In the genomic region with DNA sequence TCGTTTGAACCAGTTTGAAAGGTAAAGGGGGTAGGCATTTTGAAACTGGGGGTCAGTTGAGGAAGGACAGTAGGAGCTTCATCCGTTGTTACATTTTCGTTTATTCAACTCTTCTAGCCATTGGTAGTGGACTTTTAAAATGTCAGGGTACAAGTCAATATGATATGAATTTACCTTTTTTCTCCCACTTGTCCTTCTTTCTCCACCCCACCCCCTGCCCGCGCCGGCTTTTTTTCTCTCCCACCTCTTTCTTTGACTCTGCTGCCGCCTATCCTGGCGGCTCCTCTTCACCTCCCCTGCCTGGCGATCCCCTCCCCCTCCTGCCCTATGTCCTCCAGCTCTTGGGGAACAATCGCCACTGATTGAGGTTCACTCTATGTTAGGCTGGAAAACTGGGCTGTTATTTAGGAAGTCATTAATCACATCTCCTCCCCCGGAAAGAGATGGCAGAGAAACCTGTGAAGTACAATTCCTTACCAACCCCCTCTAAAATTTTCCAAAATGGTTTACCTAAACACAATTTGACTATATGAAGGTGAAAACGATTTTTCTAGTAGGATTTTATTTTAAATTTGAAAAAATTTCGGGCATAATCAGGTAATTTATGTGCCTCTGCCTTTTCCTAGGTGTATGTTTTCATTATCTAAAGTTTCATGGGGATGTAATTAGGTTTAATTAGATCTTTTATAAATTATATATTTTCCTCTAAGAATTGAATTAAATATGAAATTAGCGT, we compare ENCODE assay signal across 1 cellular context.
TF ChIP-seq lines count a peak whose summit lies in the region.

No MANE protein-coding gene starts in this region.

TF ChIP-seq in HepG2, 621 proteins besides CTCF, POLR2A, EP300 and RAD21 (continued from another document and continues in another):
- no peak for TF ChIP-seq ZZZ3 (CRISPR knock-in tag; IDR thresholded peaks at IDR 0.05; ENCODE audit: borderline replicate concordance)
- TF ChIP-seq AGO1 (IDR thresholded peaks at IDR 0.05; ENCODE audit: low read depth, low read length, poor library complexity, severe bottlenecking) = no peak
- TF ChIP-seq PRPF4 (IDR thresholded peaks at IDR 0.05; ENCODE audit: low read depth, low read length, poor library complexity, severe bottlenecking) = peak; percentile 84
- TF ChIP-seq MED13 (CRISPR knock-in tag; IDR thresholded peaks at IDR 0.05) = no peak
- TF ChIP-seq ZEB1 (IDR thresholded peaks at IDR 0.05; ENCODE audit: insufficient replicate concordance, low read depth) = no peak
- TF ChIP-seq ZNF607 (CRISPR knock-in tag; IDR thresholded peaks at IDR 0.05; ENCODE audit: borderline replicate concordance) = no peak
- no peak for TF ChIP-seq ZNF552 (CRISPR knock-in tag; IDR thresholded peaks at IDR 0.05; ENCODE audit: borderline replicate concordance)
- peak; percentile 22; the same call in 1 of the 2 replicates for TF ChIP-seq HDAC1 (CRISPR knock-in tag; IDR thresholded peaks at IDR 0.05)
- TF ChIP-seq, protein P1, sequence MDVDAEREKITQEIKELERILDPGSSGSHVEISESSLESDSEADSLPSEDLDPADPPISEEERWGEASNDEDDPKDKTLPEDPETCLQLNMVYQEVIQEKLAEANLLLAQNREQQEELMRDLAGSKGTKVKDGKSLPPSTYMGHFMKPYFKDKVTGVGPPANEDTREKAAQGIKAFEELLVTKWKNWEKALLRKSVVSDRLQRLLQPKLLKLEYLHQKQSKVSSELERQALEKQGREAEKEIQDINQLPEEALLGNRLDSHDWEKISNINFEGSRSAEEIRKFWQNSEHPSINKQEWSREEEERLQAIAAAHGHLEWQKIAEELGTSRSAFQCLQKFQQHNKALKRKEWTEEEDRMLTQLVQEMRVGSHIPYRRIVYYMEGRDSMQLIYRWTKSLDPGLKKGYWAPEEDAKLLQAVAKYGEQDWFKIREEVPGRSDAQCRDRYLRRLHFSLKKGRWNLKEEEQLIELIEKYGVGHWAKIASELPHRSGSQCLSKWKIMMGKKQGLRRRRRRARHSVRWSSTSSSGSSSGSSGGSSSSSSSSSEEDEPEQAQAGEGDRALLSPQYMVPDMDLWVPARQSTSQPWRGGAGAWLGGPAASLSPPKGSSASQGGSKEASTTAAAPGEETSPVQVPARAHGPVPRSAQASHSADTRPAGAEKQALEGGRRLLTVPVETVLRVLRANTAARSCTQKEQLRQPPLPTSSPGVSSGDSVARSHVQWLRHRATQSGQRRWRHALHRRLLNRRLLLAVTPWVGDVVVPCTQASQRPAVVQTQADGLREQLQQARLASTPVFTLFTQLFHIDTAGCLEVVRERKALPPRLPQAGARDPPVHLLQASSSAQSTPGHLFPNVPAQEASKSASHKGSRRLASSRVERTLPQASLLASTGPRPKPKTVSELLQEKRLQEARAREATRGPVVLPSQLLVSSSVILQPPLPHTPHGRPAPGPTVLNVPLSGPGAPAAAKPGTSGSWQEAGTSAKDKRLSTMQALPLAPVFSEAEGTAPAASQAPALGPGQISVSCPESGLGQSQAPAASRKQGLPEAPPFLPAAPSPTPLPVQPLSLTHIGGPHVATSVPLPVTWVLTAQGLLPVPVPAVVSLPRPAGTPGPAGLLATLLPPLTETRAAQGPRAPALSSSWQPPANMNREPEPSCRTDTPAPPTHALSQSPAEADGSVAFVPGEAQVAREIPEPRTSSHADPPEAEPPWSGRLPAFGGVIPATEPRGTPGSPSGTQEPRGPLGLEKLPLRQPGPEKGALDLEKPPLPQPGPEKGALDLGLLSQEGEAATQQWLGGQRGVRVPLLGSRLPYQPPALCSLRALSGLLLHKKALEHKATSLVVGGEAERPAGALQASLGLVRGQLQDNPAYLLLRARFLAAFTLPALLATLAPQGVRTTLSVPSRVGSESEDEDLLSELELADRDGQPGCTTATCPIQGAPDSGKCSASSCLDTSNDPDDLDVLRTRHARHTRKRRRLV (CRISPR knock-in tag; IDR thresholded peaks at IDR 0.05) = no peak
- no peak for TF ChIP-seq RBM22 (optimal IDR thresholded peaks at IDR 0.05; ENCODE audit: low read length)
- TF ChIP-seq POGZ (CRISPR knock-in tag; IDR thresholded peaks at IDR 0.05) = no peak
- TF ChIP-seq, protein P2, sequence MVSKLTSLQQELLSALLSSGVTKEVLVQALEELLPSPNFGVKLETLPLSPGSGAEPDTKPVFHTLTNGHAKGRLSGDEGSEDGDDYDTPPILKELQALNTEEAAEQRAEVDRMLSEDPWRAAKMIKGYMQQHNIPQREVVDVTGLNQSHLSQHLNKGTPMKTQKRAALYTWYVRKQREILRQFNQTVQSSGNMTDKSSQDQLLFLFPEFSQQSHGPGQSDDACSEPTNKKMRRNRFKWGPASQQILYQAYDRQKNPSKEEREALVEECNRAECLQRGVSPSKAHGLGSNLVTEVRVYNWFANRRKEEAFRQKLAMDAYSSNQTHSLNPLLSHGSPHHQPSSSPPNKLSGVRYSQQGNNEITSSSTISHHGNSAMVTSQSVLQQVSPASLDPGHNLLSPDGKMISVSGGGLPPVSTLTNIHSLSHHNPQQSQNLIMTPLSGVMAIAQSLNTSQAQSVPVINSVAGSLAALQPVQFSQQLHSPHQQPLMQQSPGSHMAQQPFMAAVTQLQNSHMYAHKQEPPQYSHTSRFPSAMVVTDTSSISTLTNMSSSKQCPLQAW (CRISPR knock-in tag; IDR thresholded peaks at IDR 0.05) = no peak
- TF ChIP-seq ZNF709 (CRISPR knock-in tag; IDR thresholded peaks at IDR 0.05) = no peak
- TF ChIP-seq ZNF564 (CRISPR knock-in tag; IDR thresholded peaks at IDR 0.05) = no peak
- no peak for TF ChIP-seq PHB2 (IDR thresholded peaks at IDR 0.05; ENCODE audit: partially characterized antibody)
- TF ChIP-seq IKZF1 (IDR thresholded peaks at IDR 0.05) = no peak
- TF ChIP-seq RXRA (CRISPR knock-in tag; IDR thresholded peaks at IDR 0.05) = peak; percentile 17; the same call in 1 of the 2 replicates
- TF ChIP-seq U2AF1 (optimal IDR thresholded peaks at IDR 0.05; ENCODE audit: low read depth, low read length) = no peak
- TF ChIP-seq ZNF556 (CRISPR knock-in tag; IDR thresholded peaks at IDR 0.05; ENCODE audit: borderline replicate concordance) = no peak
- TF ChIP-seq, protein P3, sequence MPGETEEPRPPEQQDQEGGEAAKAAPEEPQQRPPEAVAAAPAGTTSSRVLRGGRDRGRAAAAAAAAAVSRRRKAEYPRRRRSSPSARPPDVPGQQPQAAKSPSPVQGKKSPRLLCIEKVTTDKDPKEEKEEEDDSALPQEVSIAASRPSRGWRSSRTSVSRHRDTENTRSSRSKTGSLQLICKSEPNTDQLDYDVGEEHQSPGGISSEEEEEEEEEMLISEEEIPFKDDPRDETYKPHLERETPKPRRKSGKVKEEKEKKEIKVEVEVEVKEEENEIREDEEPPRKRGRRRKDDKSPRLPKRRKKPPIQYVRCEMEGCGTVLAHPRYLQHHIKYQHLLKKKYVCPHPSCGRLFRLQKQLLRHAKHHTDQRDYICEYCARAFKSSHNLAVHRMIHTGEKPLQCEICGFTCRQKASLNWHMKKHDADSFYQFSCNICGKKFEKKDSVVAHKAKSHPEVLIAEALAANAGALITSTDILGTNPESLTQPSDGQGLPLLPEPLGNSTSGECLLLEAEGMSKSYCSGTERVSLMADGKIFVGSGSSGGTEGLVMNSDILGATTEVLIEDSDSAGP (CRISPR knock-in tag; IDR thresholded peaks at IDR 0.05; ENCODE audit: borderline replicate concordance) = peak; percentile 40; the same call in 1 of the 2 replicates
- TF ChIP-seq, protein P4, sequence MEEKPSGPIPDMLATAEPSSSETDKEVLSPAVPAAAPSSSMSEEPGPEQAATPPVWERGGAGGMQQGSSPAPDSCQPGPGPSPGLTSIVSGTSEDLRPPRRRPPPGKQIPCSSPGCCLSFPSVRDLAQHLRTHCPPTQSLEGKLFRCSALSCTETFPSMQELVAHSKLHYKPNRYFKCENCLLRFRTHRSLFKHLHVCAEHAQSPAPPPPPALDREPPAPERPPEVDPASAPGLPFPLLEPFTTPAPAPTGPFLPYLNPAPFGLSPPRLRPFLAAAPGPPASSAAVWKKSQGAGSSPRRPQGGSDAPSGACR (CRISPR knock-in tag; IDR thresholded peaks at IDR 0.05) = no peak
- no peak for TF ChIP-seq MAFF (IDR thresholded peaks at IDR 0.05; ENCODE audit: low read depth, low read length)
- TF ChIP-seq ZNF3 (CRISPR knock-in tag; IDR thresholded peaks at IDR 0.05) = no peak
- TF ChIP-seq, protein P5, sequence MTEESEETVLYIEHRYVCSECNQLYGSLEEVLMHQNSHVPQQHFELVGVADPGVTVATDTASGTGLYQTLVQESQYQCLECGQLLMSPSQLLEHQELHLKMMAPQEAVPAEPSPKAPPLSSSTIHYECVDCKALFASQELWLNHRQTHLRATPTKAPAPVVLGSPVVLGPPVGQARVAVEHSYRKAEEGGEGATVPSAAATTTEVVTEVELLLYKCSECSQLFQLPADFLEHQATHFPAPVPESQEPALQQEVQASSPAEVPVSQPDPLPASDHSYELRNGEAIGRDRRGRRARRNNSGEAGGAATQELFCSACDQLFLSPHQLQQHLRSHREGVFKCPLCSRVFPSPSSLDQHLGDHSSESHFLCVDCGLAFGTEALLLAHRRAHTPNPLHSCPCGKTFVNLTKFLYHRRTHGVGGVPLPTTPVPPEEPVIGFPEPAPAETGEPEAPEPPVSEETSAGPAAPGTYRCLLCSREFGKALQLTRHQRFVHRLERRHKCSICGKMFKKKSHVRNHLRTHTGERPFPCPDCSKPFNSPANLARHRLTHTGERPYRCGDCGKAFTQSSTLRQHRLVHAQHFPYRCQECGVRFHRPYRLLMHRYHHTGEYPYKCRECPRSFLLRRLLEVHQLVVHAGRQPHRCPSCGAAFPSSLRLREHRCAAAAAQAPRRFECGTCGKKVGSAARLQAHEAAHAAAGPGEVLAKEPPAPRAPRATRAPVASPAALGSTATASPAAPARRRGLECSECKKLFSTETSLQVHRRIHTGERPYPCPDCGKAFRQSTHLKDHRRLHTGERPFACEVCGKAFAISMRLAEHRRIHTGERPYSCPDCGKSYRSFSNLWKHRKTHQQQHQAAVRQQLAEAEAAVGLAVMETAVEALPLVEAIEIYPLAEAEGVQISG (CRISPR knock-in tag; IDR thresholded peaks at IDR 0.05) = 0 out of 2 replicates have a peak, but pooled peaks have one; percentile 26
- no peak for TF ChIP-seq ZNF337 (CRISPR knock-in tag; IDR thresholded peaks at IDR 0.05; ENCODE audit: borderline replicate concordance, low read depth)
- TF ChIP-seq, protein P6, sequence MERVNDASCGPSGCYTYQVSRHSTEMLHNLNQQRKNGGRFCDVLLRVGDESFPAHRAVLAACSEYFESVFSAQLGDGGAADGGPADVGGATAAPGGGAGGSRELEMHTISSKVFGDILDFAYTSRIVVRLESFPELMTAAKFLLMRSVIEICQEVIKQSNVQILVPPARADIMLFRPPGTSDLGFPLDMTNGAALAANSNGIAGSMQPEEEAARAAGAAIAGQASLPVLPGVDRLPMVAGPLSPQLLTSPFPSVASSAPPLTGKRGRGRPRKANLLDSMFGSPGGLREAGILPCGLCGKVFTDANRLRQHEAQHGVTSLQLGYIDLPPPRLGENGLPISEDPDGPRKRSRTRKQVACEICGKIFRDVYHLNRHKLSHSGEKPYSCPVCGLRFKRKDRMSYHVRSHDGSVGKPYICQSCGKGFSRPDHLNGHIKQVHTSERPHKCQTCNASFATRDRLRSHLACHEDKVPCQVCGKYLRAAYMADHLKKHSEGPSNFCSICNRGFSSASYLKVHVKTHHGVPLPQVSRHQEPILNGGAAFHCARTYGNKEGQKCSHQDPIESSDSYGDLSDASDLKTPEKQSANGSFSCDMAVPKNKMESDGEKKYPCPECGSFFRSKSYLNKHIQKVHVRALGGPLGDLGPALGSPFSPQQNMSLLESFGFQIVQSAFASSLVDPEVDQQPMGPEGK (CRISPR knock-in tag; IDR thresholded peaks at IDR 0.05) = peak; percentile 61
- TF ChIP-seq, protein P7, sequence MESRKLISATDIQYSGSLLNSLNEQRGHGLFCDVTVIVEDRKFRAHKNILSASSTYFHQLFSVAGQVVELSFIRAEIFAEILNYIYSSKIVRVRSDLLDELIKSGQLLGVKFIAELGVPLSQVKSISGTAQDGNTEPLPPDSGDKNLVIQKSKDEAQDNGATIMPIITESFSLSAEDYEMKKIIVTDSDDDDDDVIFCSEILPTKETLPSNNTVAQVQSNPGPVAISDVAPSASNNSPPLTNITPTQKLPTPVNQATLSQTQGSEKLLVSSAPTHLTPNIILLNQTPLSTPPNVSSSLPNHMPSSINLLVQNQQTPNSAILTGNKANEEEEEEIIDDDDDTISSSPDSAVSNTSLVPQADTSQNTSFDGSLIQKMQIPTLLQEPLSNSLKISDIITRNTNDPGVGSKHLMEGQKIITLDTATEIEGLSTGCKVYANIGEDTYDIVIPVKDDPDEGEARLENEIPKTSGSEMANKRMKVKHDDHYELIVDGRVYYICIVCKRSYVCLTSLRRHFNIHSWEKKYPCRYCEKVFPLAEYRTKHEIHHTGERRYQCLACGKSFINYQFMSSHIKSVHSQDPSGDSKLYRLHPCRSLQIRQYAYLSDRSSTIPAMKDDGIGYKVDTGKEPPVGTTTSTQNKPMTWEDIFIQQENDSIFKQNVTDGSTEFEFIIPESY (CRISPR knock-in tag; IDR thresholded peaks at IDR 0.05) = no peak
- TF ChIP-seq ZNF124 (CRISPR knock-in tag; IDR thresholded peaks at IDR 0.05) = no peak
- TF ChIP-seq FOSL1 (CRISPR knock-in tag; IDR thresholded peaks at IDR 0.05; ENCODE audit: borderline replicate concordance) = no peak
- peak; percentile 38; the same call in 1 of the 2 replicates for TF ChIP-seq TCF7 (IDR thresholded peaks at IDR 0.05; ENCODE audit: low read depth)
- no peak for TF ChIP-seq SAFB2 (CRISPR knock-in tag; IDR thresholded peaks at IDR 0.05; ENCODE audit: borderline replicate concordance, low read depth)
- TF ChIP-seq ZNF713 (CRISPR knock-in tag; IDR thresholded peaks at IDR 0.05) = no peak
- TF ChIP-seq ISL2 (CRISPR knock-in tag; IDR thresholded peaks at IDR 0.05) = no peak
- TF ChIP-seq POLR2G (IDR thresholded peaks at IDR 0.05; ENCODE audit: low read depth, low read length) = peak; percentile 73
- TF ChIP-seq AKAP8 (CRISPR knock-in tag; IDR thresholded peaks at IDR 0.05) = no peak
- TF ChIP-seq, protein P8, sequence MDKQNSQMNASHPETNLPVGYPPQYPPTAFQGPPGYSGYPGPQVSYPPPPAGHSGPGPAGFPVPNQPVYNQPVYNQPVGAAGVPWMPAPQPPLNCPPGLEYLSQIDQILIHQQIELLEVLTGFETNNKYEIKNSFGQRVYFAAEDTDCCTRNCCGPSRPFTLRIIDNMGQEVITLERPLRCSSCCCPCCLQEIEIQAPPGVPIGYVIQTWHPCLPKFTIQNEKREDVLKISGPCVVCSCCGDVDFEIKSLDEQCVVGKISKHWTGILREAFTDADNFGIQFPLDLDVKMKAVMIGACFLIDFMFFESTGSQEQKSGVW (CRISPR knock-in tag; IDR thresholded peaks at IDR 0.05; ENCODE audit: borderline replicate concordance) = no peak
- TF ChIP-seq RARG (CRISPR knock-in tag; IDR thresholded peaks at IDR 0.05; ENCODE audit: low read depth) = no peak
- TF ChIP-seq MEIS1 (CRISPR knock-in tag; IDR thresholded peaks at IDR 0.05; ENCODE audit: borderline replicate concordance) = no peak
- no peak for TF ChIP-seq SNAI1 (CRISPR knock-in tag; IDR thresholded peaks at IDR 0.05; ENCODE audit: borderline replicate concordance)
- 0 out of 2 replicates have a peak, but pooled peaks have one; percentile 32 for TF ChIP-seq KDM2A (CRISPR knock-in tag; IDR thresholded peaks at IDR 0.05; ENCODE audit: borderline replicate concordance, low read depth)
- TF ChIP-seq FOXO1 (CRISPR knock-in tag; IDR thresholded peaks at IDR 0.05) = no peak
- no peak for TF ChIP-seq TOPORS (CRISPR knock-in tag; IDR thresholded peaks at IDR 0.05)
- TF ChIP-seq GABPA (IDR thresholded peaks at IDR 0.05; ENCODE audit: low read depth, low read length) = no peak
- TF ChIP-seq GABPA (CRISPR knock-in tag; IDR thresholded peaks at IDR 0.05; ENCODE audit: low read depth) = no peak
- no peak for TF ChIP-seq MBD4 (IDR thresholded peaks at IDR 0.05; ENCODE audit: borderline replicate concordance, low read length)
- TF ChIP-seq TBX3 (IDR thresholded peaks at IDR 0.05; ENCODE audit: borderline replicate concordance) = no peak
- TF ChIP-seq SRSF4 (IDR thresholded peaks at IDR 0.05; ENCODE audit: low read depth, low read length, poor library complexity, severe bottlenecking) = no peak
- no peak for TF ChIP-seq ETV6 (CRISPR knock-in tag; conservative IDR thresholded peaks at IDR 0.05)
- peak; percentile 27; the same call in 1 of the 2 replicates for TF ChIP-seq STAG1 (CRISPR knock-in tag; IDR thresholded peaks at IDR 0.05)
